ENCODE assay signal across 2 cellular contexts in the genomic region with DNA sequence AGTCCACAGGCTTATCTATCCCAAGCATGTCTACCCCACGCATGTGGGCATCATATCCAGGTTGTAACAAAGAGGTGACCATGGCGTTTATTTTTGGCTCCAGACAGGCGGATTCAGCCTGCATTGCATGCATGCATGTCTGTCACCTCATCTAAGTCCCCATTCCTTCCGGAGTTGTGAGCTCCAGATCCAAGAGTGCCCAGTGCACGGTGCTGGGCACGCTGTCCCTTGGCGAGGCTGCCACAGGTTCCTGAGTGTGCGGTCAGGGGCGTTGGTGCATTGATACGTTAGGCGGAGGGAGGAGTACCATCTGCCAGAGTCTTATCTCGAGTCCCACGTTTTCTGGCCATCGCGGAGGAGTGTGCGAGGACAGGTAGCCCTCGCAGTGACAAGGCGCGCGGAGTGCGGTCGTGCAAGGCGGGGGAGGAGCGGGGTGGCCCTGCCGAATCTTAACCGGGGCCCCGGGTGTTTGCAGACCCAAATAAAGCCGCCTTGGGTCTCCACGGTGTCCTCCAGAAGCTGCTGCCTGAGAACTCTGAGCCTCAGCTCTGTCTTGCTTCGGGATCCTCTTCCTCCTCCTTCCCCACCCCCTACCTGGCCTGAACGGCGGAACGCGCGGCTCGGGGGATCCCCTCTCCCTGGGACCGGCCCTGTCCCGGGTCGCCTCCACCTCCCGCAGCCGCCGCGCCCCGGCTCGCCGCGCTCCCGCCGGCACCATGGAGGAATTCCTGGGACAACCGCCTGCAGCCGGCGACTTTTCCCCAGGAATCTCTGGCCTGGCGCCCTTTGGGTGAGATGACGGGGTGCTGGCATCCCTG.
A peak's percentile ranks its signal among the peaks of the same experiment; 100 is the strongest.
TF ChIP-seq lines count a peak whose summit lies in the region.

No MANE protein-coding gene starts in this region.

TF ChIP-seq in HEK293T, 16 proteins besides CTCF, POLR2A, EP300 and RAD21:
- TF ChIP-seq PKNOX1 (IDR thresholded peaks at IDR 0.05) (peak; percentile 9; the same call in 1 of the 2 replicates), BHLHE40 (IDR thresholded peaks at IDR 0.05; ENCODE audit: borderline replicate concordance) (no peak), L3MBTL2 (conservative IDR thresholded peaks at IDR 0.05) (peak; percentile 83)

TF ChIP-seq in GM12878, 131 proteins besides CTCF, POLR2A, EP300 and RAD21:
- no peak for TF ChIP-seq SMAD1 (IDR thresholded peaks at IDR 0.05; ENCODE audit: low read depth, partially characterized antibody)
- no peak for TF ChIP-seq ATF3 (IDR thresholded peaks at IDR 0.05; ENCODE audit: borderline replicate concordance, extremely low read depth, low read depth, low read length)
- no peak for TF ChIP-seq SIN3A (IDR thresholded peaks at IDR 0.05; ENCODE audit: low read depth, low read length)
- no peak for TF ChIP-seq POLR2AphosphoS5 (IDR thresholded peaks at IDR 0.05; ENCODE audit: low read length)
- TF ChIP-seq NFYA (IDR thresholded peaks at IDR 0.05; ENCODE audit: borderline replicate concordance, low read depth, low read length) = no peak
- no peak for TF ChIP-seq RCOR1 (conservative IDR thresholded peaks at IDR 0.05; ENCODE audit: low read depth, low read length)
- TF ChIP-seq SMC3 (IDR thresholded peaks at IDR 0.05; ENCODE audit: borderline replicate concordance, low read length) = no peak
- no peak for TF ChIP-seq POLR2AphosphoS2 (IDR thresholded peaks at IDR 0.05; ENCODE audit: low read depth, low read length)
- no peak for TF ChIP-seq PAX8 (IDR thresholded peaks at IDR 0.05)
- TF ChIP-seq NRF1 (conservative IDR thresholded peaks at IDR 0.05; ENCODE audit: low read depth, low read length) = no peak
- TF ChIP-seq SIX5 (IDR thresholded peaks at IDR 0.05; ENCODE audit: low read depth, low read length, severe bottlenecking) = no peak
- no peak for TF ChIP-seq ZBTB40 (IDR thresholded peaks at IDR 0.05; ENCODE audit: borderline replicate concordance)
- TF ChIP-seq RFX5 (IDR thresholded peaks at IDR 0.05; ENCODE audit: low read depth, low read length) = no peak
- TF ChIP-seq NR2C2 (IDR thresholded peaks at IDR 0.05; ENCODE audit: borderline replicate concordance, control insufficient read depth, insufficient read length, low read depth) = no peak
- TF ChIP-seq TBL1XR1 (IDR thresholded peaks at IDR 0.05; ENCODE audit: low read depth, low read length) = no peak
- no peak for TF ChIP-seq ZNF207 (IDR thresholded peaks at IDR 0.05; ENCODE audit: borderline replicate concordance)
- TF ChIP-seq, protein P1, sequence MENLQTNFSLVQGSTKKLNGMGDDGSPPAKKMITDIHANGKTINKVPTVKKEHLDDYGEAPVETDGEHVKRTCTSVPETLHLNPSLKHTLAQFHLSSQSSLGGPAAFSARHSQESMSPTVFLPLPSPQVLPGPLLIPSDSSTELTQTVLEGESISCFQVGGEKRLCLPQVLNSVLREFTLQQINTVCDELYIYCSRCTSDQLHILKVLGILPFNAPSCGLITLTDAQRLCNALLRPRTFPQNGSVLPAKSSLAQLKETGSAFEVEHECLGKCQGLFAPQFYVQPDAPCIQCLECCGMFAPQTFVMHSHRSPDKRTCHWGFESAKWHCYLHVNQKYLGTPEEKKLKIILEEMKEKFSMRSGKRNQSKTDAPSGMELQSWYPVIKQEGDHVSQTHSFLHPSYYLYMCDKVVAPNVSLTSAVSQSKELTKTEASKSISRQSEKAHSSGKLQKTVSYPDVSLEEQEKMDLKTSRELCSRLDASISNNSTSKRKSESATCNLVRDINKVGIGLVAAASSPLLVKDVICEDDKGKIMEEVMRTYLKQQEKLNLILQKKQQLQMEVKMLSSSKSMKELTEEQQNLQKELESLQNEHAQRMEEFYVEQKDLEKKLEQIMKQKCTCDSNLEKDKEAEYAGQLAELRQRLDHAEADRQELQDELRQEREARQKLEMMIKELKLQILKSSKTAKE (IDR thresholded peaks at IDR 0.05; ENCODE audit: low read depth, poor library complexity, severe bottlenecking) = no peak
TF ChIP-seq in GM12878: peak in this region for 0.
